ENCODE assay signal across 1 cellular context in the genomic region with DNA sequence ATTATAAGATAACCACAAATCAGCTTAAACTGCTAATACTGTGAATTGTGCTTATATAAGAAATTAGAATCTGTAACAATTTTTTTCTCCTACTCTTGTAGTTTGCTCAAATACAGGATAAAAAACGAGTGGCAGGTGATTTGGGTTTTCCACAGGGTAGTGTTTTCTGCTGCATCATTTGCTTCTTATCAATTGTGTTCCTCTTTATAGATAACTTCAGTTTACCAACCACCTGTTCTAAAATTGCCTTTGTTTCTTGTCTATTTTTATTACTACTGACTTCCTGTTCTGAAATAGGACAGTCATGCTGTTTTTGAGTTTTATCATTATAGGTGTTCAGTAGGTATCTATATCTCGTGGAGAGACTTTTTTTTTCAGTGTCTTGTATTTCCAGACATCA.
TF ChIP-seq lines count a peak whose summit lies in the region.

No MANE protein-coding gene starts in this region.

TF ChIP-seq in K562, 482 proteins besides CTCF, POLR2A, EP300 and RAD21 (continued from another document and continues in another):
- TF ChIP-seq, protein P1, sequence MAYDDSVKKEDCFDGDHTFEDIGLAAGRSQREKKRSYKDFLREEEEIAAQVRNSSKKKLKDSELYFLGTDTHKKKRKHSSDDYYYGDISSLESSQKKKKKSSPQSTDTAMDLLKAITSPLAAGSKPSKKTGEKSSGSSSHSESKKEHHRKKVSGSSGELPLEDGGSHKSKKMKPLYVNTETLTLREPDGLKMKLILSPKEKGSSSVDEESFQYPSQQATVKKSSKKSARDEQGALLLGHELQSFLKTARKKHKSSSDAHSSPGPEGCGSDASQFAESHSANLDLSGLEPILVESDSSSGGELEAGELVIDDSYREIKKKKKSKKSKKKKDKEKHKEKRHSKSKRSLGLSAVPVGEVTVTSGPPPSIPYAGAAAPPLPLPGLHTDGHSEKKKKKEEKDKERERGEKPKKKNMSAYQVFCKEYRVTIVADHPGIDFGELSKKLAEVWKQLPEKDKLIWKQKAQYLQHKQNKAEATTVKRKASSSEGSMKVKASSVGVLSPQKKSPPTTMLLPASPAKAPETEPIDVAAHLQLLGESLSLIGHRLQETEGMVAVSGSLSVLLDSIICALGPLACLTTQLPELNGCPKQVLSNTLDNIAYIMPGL (CRISPR knock-in tag; IDR thresholded peaks at IDR 0.05) = no peak
- TF ChIP-seq ZNF644 (tag; IDR thresholded peaks at IDR 0.05; ENCODE audit: low read depth) (no peak), ZNF444 (CRISPR knock-in tag; IDR thresholded peaks at IDR 0.05) (no peak), ZNF224 (CRISPR knock-in tag; IDR thresholded peaks at IDR 0.05) (no peak), CBX1 (IDR thresholded peaks at IDR 0.05; ENCODE audit: low read depth) (no peak), SOX6 (IDR thresholded peaks at IDR 0.05) (peak; percentile 72), ELF2 (CRISPR knock-in tag; IDR thresholded peaks at IDR 0.05) (no peak), TFAM (CRISPR knock-in tag; conservative IDR thresholded peaks at IDR 0.05) (no peak), ZNF75A (CRISPR knock-in tag; IDR thresholded peaks at IDR 0.05) (no peak), PHB2 (IDR thresholded peaks at IDR 0.05; ENCODE audit: low read depth) (no peak), ZNF311 (CRISPR knock-in tag; IDR thresholded peaks at IDR 0.05) (no peak), NFE2 (IDR thresholded peaks at IDR 0.05; ENCODE audit: low read depth) (peak; percentile 71), SREBF2 (CRISPR knock-in tag; IDR thresholded peaks at IDR 0.05) (no peak), GTF2E2 (tag; IDR thresholded peaks at IDR 0.05) (no peak), PTTG1 (tag; IDR thresholded peaks at IDR 0.05; ENCODE audit: low read depth) (no peak), ARID1B (IDR thresholded peaks at IDR 0.05) (peak; percentile 51; the same call in 1 of the 2 replicates), MTA3 (IDR thresholded peaks at IDR 0.05; ENCODE audit: borderline replicate concordance) (no peak), PHF21A (IDR thresholded peaks at IDR 0.05; ENCODE audit: borderline replicate concordance, low read depth) (no peak), FOSL1 (tag; conservative IDR thresholded peaks at IDR 0.05) (0 out of 2 replicates have a peak, but pooled peaks have one; percentile 12), XRCC3 (IDR thresholded peaks at IDR 0.05) (no peak), SMARCB1 (IDR thresholded peaks at IDR 0.05; ENCODE audit: insufficient read length, low read depth) (peak; percentile 57), ZNF282 (CRISPR knock-in tag; IDR thresholded peaks at IDR 0.05) (no peak), ZSCAN29 (IDR thresholded peaks at IDR 0.05) (no peak), BRD9 (IDR thresholded peaks at IDR 0.05; ENCODE audit: low read depth, partially characterized antibody) (no peak), CAMTA2 (CRISPR knock-in tag; conservative IDR thresholded peaks at IDR 0.05) (no peak), ZNF24 (IDR thresholded peaks at IDR 0.05) (no peak), IFI16 (CRISPR knock-in tag; IDR thresholded peaks at IDR 0.05) (no peak), CBFA2T3 (IDR thresholded peaks at IDR 0.05) (peak; percentile 42; the same call in 1 of the 2 replicates), EHMT2 (IDR thresholded peaks at IDR 0.05) (no peak), ZNF79 (CRISPR knock-in tag; IDR thresholded peaks at IDR 0.05; ENCODE audit: low read depth) (no peak), SMARCA4 (IDR thresholded peaks at IDR 0.05) (0 out of 2 replicates have a peak, but pooled peaks have one; percentile 25), ZBTB8A (IDR thresholded peaks at IDR 0.05; ENCODE audit: partially characterized antibody) (no peak), POU5F1 (IDR thresholded peaks at IDR 0.05; ENCODE audit: borderline replicate concordance, low read depth, low read length, partially characterized antibody) (no peak), SMAD3 (CRISPR knock-in tag; conservative IDR thresholded peaks at IDR 0.05) (no peak), CSDE1 (IDR thresholded peaks at IDR 0.05) (no peak), MCM7 (IDR thresholded peaks at IDR 0.05) (no peak), ETV6 (IDR thresholded peaks at IDR 0.05; ENCODE audit: borderline replicate concordance in 1 of 2, low read depth in 2 of 2, low read length in 1 of 2) (no peak), ETV6 (CRISPR knock-in tag; IDR thresholded peaks at IDR 0.05; ENCODE audit: borderline replicate concordance) (no peak), DNMT1 (IDR thresholded peaks at IDR 0.05) (no peak), ELF4 (CRISPR knock-in tag; IDR thresholded peaks at IDR 0.05) (no peak), MECOM (CRISPR knock-in tag; IDR thresholded peaks at IDR 0.05) (no peak), GTF2F1 (IDR thresholded peaks at IDR 0.05; ENCODE audit: low read depth, low read length) (no peak), PHB (CRISPR knock-in tag; IDR thresholded peaks at IDR 0.05) (no peak), TEAD4 (IDR thresholded peaks at IDR 0.05; ENCODE audit: low read length) (no peak), TEAD4 (CRISPR knock-in tag; IDR thresholded peaks at IDR 0.05; ENCODE audit: borderline replicate concordance) (no peak)
- TF ChIP-seq, protein P2, sequence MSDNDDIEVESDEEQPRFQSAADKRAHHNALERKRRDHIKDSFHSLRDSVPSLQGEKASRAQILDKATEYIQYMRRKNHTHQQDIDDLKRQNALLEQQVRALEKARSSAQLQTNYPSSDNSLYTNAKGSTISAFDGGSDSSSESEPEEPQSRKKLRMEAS (CRISPR knock-in tag; IDR thresholded peaks at IDR 0.05) = no peak
- TF ChIP-seq, protein P3, sequence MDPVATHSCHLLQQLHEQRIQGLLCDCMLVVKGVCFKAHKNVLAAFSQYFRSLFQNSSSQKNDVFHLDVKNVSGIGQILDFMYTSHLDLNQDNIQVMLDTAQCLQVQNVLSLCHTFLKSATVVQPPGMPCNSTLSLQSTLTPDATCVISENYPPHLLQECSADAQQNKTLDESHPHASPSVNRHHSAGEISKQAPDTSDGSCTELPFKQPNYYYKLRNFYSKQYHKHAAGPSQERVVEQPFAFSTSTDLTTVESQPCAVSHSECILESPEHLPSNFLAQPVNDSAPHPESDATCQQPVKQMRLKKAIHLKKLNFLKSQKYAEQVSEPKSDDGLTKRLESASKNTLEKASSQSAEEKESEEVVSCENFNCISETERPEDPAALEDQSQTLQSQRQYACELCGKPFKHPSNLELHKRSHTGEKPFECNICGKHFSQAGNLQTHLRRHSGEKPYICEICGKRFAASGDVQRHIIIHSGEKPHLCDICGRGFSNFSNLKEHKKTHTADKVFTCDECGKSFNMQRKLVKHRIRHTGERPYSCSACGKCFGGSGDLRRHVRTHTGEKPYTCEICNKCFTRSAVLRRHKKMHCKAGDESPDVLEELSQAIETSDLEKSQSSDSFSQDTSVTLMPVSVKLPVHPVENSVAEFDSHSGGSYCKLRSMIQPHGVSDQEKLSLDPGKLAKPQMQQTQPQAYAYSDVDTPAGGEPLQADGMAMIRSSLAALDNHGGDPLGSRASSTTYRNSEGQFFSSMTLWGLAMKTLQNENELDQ (CRISPR knock-in tag; IDR thresholded peaks at IDR 0.05; ENCODE audit: borderline replicate concordance) = no peak
- TF ChIP-seq, protein P4, sequence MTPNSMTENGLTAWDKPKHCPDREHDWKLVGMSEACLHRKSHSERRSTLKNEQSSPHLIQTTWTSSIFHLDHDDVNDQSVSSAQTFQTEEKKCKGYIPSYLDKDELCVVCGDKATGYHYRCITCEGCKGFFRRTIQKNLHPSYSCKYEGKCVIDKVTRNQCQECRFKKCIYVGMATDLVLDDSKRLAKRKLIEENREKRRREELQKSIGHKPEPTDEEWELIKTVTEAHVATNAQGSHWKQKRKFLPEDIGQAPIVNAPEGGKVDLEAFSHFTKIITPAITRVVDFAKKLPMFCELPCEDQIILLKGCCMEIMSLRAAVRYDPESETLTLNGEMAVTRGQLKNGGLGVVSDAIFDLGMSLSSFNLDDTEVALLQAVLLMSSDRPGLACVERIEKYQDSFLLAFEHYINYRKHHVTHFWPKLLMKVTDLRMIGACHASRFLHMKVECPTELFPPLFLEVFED (CRISPR knock-in tag; conservative IDR thresholded peaks at IDR 0.05) = no peak
- TF ChIP-seq, protein P5, sequence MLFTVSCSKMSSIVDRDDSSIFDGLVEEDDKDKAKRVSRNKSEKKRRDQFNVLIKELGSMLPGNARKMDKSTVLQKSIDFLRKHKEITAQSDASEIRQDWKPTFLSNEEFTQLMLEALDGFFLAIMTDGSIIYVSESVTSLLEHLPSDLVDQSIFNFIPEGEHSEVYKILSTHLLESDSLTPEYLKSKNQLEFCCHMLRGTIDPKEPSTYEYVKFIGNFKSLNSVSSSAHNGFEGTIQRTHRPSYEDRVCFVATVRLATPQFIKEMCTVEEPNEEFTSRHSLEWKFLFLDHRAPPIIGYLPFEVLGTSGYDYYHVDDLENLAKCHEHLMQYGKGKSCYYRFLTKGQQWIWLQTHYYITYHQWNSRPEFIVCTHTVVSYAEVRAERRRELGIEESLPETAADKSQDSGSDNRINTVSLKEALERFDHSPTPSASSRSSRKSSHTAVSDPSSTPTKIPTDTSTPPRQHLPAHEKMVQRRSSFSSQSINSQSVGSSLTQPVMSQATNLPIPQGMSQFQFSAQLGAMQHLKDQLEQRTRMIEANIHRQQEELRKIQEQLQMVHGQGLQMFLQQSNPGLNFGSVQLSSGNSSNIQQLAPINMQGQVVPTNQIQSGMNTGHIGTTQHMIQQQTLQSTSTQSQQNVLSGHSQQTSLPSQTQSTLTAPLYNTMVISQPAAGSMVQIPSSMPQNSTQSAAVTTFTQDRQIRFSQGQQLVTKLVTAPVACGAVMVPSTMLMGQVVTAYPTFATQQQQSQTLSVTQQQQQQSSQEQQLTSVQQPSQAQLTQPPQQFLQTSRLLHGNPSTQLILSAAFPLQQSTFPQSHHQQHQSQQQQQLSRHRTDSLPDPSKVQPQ (CRISPR knock-in tag; IDR thresholded peaks at IDR 0.05; ENCODE audit: borderline replicate concordance) = no peak
- TF ChIP-seq, protein P6, sequence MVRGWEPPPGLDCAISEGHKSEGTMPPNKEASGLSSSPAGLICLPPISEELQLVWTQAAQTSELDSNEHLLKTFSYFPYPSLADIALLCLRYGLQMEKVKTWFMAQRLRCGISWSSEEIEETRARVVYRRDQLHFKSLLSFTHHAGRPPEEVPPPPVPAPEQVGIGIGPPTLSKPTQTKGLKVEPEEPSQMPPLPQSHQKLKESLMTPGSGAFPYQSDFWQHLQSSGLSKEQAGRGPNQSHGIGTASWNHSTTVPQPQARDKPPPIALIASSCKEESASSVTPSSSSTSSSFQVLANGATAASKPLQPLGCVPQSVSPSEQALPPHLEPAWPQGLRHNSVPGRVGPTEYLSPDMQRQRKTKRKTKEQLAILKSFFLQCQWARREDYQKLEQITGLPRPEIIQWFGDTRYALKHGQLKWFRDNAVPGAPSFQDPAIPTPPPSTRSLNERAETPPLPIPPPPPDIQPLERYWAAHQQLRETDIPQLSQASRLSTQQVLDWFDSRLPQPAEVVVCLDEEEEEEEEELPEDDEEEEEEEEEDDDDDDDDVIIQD (CRISPR knock-in tag; IDR thresholded peaks at IDR 0.05) = no peak
- TF ChIP-seq, protein P7, sequence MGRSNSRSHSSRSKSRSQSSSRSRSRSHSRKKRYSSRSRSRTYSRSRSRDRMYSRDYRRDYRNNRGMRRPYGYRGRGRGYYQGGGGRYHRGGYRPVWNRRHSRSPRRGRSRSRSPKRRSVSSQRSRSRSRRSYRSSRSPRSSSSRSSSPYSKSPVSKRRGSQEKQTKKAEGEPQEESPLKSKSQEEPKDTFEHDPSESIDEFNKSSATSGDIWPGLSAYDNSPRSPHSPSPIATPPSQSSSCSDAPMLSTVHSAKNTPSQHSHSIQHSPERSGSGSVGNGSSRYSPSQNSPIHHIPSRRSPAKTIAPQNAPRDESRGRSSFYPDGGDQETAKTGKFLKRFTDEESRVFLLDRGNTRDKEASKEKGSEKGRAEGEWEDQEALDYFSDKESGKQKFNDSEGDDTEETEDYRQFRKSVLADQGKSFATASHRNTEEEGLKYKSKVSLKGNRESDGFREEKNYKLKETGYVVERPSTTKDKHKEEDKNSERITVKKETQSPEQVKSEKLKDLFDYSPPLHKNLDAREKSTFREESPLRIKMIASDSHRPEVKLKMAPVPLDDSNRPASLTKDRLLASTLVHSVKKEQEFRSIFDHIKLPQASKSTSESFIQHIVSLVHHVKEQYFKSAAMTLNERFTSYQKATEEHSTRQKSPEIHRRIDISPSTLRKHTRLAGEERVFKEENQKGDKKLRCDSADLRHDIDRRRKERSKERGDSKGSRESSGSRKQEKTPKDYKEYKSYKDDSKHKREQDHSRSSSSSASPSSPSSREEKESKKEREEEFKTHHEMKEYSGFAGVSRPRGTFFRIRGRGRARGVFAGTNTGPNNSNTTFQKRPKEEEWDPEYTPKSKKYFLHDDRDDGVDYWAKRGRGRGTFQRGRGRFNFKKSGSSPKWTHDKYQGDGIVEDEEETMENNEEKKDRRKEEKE (IDR thresholded peaks at IDR 0.05; ENCODE audit: borderline replicate concordance in 1 of 2, control insufficient read depth in 1 of 2, low read depth in 2 of 2, low read length in 1 of 2) = no peak
- TF ChIP-seq, protein P8, sequence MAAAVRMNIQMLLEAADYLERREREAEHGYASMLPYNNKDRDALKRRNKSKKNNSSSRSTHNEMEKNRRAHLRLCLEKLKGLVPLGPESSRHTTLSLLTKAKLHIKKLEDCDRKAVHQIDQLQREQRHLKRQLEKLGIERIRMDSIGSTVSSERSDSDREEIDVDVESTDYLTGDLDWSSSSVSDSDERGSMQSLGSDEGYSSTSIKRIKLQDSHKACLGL (CRISPR knock-in tag; IDR thresholded peaks at IDR 0.05; ENCODE audit: borderline replicate concordance, poor library complexity, severe bottlenecking) = no peak
- TF ChIP-seq, protein P9, sequence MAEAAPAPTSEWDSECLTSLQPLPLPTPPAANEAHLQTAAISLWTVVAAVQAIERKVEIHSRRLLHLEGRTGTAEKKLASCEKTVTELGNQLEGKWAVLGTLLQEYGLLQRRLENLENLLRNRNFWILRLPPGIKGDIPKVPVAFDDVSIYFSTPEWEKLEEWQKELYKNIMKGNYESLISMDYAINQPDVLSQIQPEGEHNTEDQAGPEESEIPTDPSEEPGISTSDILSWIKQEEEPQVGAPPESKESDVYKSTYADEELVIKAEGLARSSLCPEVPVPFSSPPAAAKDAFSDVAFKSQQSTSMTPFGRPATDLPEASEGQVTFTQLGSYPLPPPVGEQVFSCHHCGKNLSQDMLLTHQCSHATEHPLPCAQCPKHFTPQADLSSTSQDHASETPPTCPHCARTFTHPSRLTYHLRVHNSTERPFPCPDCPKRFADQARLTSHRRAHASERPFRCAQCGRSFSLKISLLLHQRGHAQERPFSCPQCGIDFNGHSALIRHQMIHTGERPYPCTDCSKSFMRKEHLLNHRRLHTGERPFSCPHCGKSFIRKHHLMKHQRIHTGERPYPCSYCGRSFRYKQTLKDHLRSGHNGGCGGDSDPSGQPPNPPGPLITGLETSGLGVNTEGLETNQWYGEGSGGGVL (CRISPR knock-in tag; IDR thresholded peaks at IDR 0.05) = no peak
- TF ChIP-seq, protein P10, sequence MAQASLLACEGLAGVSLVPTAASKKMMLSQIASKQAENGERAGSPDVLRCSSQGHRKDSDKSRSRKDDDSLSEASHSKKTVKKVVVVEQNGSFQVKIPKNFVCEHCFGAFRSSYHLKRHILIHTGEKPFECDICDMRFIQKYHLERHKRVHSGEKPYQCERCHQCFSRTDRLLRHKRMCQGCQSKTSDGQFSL (CRISPR knock-in tag; IDR thresholded peaks at IDR 0.05) = no peak
- TF ChIP-seq, protein P10 (tag; IDR thresholded peaks at IDR 0.05) = no peak
